ENCODE assay signal across 1 cellular context in genomic region chr2:222902660-222903059, GRCh38.
TF ChIP-seq lines count a peak whose summit lies in the region.

No MANE protein-coding gene starts in this region.

TF ChIP-seq in HCT116, 20 proteins besides CTCF, POLR2A, EP300 and RAD21:
- no peak for TF ChIP-seq MAX (IDR thresholded peaks at IDR 0.05)
- no peak for TF ChIP-seq EGR1 (IDR thresholded peaks at IDR 0.05; ENCODE audit: low read depth)
- TF ChIP-seq ELF1 (IDR thresholded peaks at IDR 0.05; ENCODE audit: borderline replicate concordance, low read depth): no peak
- TF ChIP-seq SP1 (IDR thresholded peaks at IDR 0.05; ENCODE audit: low read depth): no peak
- no peak for TF ChIP-seq REST (IDR thresholded peaks at IDR 0.05; ENCODE audit: low read depth)
- no peak for TF ChIP-seq CBX3 (IDR thresholded peaks at IDR 0.05; ENCODE audit: low read depth)
- no peak for TF ChIP-seq JUND (IDR thresholded peaks at IDR 0.05)
- no peak for TF ChIP-seq CEBPB (IDR thresholded peaks at IDR 0.05; ENCODE audit: low read depth)
- TF ChIP-seq EZH2phosphoT487 (IDR thresholded peaks at IDR 0.05; ENCODE audit: borderline replicate concordance): no peak
- no peak for TF ChIP-seq EZH2 (IDR thresholded peaks at IDR 0.05)
- no peak for TF ChIP-seq FOSL1 (IDR thresholded peaks at IDR 0.05; ENCODE audit: low read depth)
- TF ChIP-seq ATF3 (IDR thresholded peaks at IDR 0.05): no peak
